In the genomic region with DNA sequence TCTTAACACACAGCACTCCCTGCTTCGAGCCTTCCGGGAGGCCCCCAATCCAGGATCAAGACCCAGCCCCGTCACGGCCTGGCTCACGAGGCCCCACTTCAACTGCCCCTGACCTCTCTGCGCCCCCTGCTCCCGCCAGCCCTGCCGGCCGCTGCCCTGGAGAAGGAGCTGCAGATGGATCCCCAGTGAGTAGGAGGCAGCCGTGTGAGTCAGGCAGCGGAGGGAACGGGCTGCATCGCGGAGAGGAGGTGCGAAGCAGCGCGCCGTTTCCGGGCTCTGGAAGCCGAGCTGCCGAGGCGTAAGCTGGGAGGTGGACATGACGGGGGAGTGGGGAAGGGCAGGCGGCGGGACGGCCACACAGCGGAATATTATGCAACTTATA, we compare ENCODE assay signal across 8 cellular contexts.
DNase-seq lines count a peak whose midpoint lies in the region; ATAC-seq and TF ChIP-seq lines count a peak whose summit lies in the region.

No MANE protein-coding gene starts in this region.

- no peak for TF ChIP-seq CTCF in mucosa of descending colon (IDR thresholded peaks at IDR 0.05)

- peak overlapping the region; percentile 83 for H2AFZ ChIP-seq in ACC112 (ENCODE audit: low read length, unreplicated experiment)

- H3K4me1 ChIP-seq in ACC112 (ENCODE audit: control insufficient read depth, insufficient read depth, low read length, unreplicated experiment) (peaks cover 8% of the 10 kb centered on the region), HUES48 (ENCODE audit: control insufficient read depth, insufficient read depth, low read length) (peaks cover 11% of the 10 kb centered on the region), mucosa of descending colon (ENCODE audit: low read depth) (peaks cover 16% of the 10 kb centered on the region)

- intact Hi-C loops in mucosa of descending colon (cut with DNase I, micrococcal nuclease), result loop anchor here (5.0 kb wide), 1 partner anchor 780 kb away; no protein-coding TSS in a partner anchor

- H3K4me3 ChIP-seq in ACC112 (ENCODE audit: low read depth, low read length), result peak overlapping the region; percentile 66
- peak overlapping the region; percentile 52; the same call in 1 of the 2 replicates for H3K4me3 ChIP-seq in HUES48 (ENCODE audit: low read depth, low read length)
- no peak overlapping the region for H3K4me3 ChIP-seq in mucosa of descending colon

- peak overlapping the region; percentile 15; the same call in 1 of the 2 replicates for H3K27ac ChIP-seq in ACC112 (ENCODE audit: low read depth, low read length)
- no peak overlapping the region for H3K27ac ChIP-seq in HUES48 (ENCODE audit: low read depth, low read length)

- H3K9me3 ChIP-seq in HUES48 (ENCODE audit: control insufficient read depth, insufficient read depth, low read length), result no peaks in the 10 kb centered on the region
- H3K9me3 ChIP-seq in mucosa of descending colon, result no peaks in the 10 kb centered on the region

- no peak overlapping the region for H3K9ac ChIP-seq in HUES48 (ENCODE audit: low read depth, low read length)

- no peaks in the 10 kb centered on the region for H3K79me2 ChIP-seq in ACC112 (ENCODE audit: control insufficient read depth, insufficient read depth, low read length, unreplicated experiment)

- no peaks in the 10 kb centered on the region for H3K36me3 ChIP-seq in ACC112 (ENCODE audit: insufficient read depth, low read length)
- H3K36me3 ChIP-seq in HUES48 (ENCODE audit: control insufficient read depth, insufficient read depth, low read length), result no peaks in the 10 kb centered on the region
- no peaks in the 10 kb centered on the region for H3K36me3 ChIP-seq in mucosa of descending colon (ENCODE audit: low read depth)

- DNase-seq in dermis blood vessel endothelial cell (peak; percentile 61), mucosa of descending colon (peak in 2 of 3 donors; percentile 5 to 37), NOMO-1 (lab: John Stamatoyannopoulos, UW; ENCODE audit: unreplicated experiment in 2 of 2) (no peak), NCI-H510A treated with DMSO at 0.1 percent for 48 hours (lab: John Stamatoyannopoulos, UW) (no peak)

- ATAC-seq in mucosa of descending colon (peak; percentile 48), GM18502 (IDR thresholded peaks at IDR 0.05; ENCODE audit: poor library complexity, unreplicated experiment) (no peak), GM21390 (IDR thresholded peaks at IDR 0.05; ENCODE audit: unreplicated experiment) (no peak)

- peaks cover 37% of the 10 kb centered on the region for H3K27me3 ChIP-seq in ACC112 (ENCODE audit: insufficient read depth, low read length)
- H3K27me3 ChIP-seq in HUES48 (ENCODE audit: control insufficient read depth, insufficient read depth, low read length), result peaks cover 50% of the 10 kb centered on the region

Comparison
In these comparisons a context has a peak if more than half of its experiments do, and no peak if none do; other contexts are left out.
1. DNase-seq: peak in dermis blood vessel endothelial cell (single experiment) and mucosa of descending colon (2 of 3); none in NOMO-1 (0 of 2) and NCI-H510A treated with DMSO at 0.1 percent for 48 hours (single experiment).